Comparison of ENCODE assay signal across 21 cellular contexts in genomic region chr12:65659681-65660080, GRCh38.
DNase-seq lines count a peak whose midpoint lies in the region; ATAC-seq, FAIRE-seq and TF ChIP-seq lines count a peak whose summit lies in the region.
"Had no signal": no experiment of that assay in that cellular context is flagged by ENCODE, and none has a peak within 500 bp of the region (broad histone marks: within the 10 kb centered on the region; RNA-seq: fewer than 3 reads in every experiment).

No MANE protein-coding gene starts in this region.

- no peaks in the 10 kb centered on the region for H3K9me1 ChIP-seq in K562 (ENCODE audit: control insufficient read depth, insufficient read depth, low read length)
- H3K9me1 ChIP-seq in keratinocyte (ENCODE audit: control insufficient read depth, extremely low read depth, insufficient read depth, low read length) = no peaks in the 10 kb centered on the region

- TF ChIP-seq EP300 in K562 (IDR thresholded peaks at IDR 0.05; ENCODE audit: low read length) = no peak

- TF ChIP-seq RAD21 in K562 (CRISPR knock-in tag; conservative IDR thresholded peaks at IDR 0.05 in 1 of 2, IDR thresholded peaks at IDR 0.05 in 1 of 2) = no peak

- H3K27me3 ChIP-seq in breast epithelium (no peaks in the 10 kb centered on the region), K562 (ENCODE audit: control insufficient read depth in 2 of 2, insufficient read depth in 2 of 2, low read length in 2 of 2) (no peaks in the 10 kb centered on the region), keratinocyte (ENCODE audit: control insufficient read depth, extremely low read depth, insufficient read depth, low read length) (no peaks in the 10 kb centered on the region), foreskin keratinocyte (no peaks in the 10 kb centered on the region)

- H3K79me2 ChIP-seq in K562 (ENCODE audit: control insufficient read depth, insufficient read depth, low read length) = no peaks in the 10 kb centered on the region
- H3K79me2 ChIP-seq in keratinocyte (ENCODE audit: control insufficient read depth, insufficient read depth, low read length) = no peaks in the 10 kb centered on the region

- TF ChIP-seq CTCF in MCF 10A (IDR thresholded peaks at IDR 0.05; ENCODE audit: unreplicated experiment) (no peak), breast epithelium (IDR thresholded peaks at IDR 0.05) (no peak), K562 (IDR thresholded peaks at IDR 0.05 in 2 of 3, conservative IDR thresholded peaks at IDR 0.05 in 1 of 3; ENCODE audit: insufficient read depth in 2 of 3, low read depth in 1 of 3, low read length in 3 of 3) (no peak), keratinocyte (optimal IDR thresholded peaks at IDR 0.05 in 1 of 3, IDR thresholded peaks at IDR 0.05 in 1 of 3, conservative IDR thresholded peaks at IDR 0.05 in 1 of 3; ENCODE audit: extremely low read depth in 1 of 3, insufficient read depth in 2 of 3, low read length in 3 of 3) (no peak), foreskin keratinocyte (conservative IDR thresholded peaks at IDR 0.05) (no peak)

- H3K27ac ChIP-seq in breast epithelium = no peak overlapping the region
- no peak overlapping the region for H3K27ac ChIP-seq in K562 (ENCODE audit: extremely low read depth, low read depth, low read length)
- no peak overlapping the region for H3K27ac ChIP-seq in keratinocyte (ENCODE audit: control insufficient read depth, insufficient read depth, low read length)
- no peak overlapping the region for H3K27ac ChIP-seq in foreskin keratinocyte
- H3K27ac ChIP-seq: 22Rv1, A549, C4-2B, GM23248, HL-60 had no signal

- dilution Hi-C loops in keratinocyte (cut with MboI; ENCODE audit: extremely low pct_ligation_motif_present, low sequenced_read_pairs) = no loop called here

- H3K4me3 Mint-ChIP-seq in MCF 10A (ENCODE audit: unreplicated experiment) = no peak overlapping the region
- H3K4me3 Mint-ChIP-seq: CD4-positive, alpha-beta T cell had no signal

- no peak for TF ChIP-seq POLR2A in breast epithelium (IDR thresholded peaks at IDR 0.05)
- no peak for TF ChIP-seq POLR2A in K562 (conservative IDR thresholded peaks at IDR 0.05)

- in situ Hi-C loops in K562 (cut with MboI) = no loop called here

- no peaks in the 10 kb centered on the region for H3K36me3 ChIP-seq in breast epithelium
- no peaks in the 10 kb centered on the region for H3K36me3 ChIP-seq in K562 (ENCODE audit: control insufficient read depth, insufficient read depth, low read length)
- no peaks in the 10 kb centered on the region for H3K36me3 ChIP-seq in keratinocyte (ENCODE audit: control insufficient read depth in 2 of 2, extremely low read depth in 1 of 2, insufficient read depth in 2 of 2, low read length in 2 of 2)
- H3K36me3 ChIP-seq: HAP-1 had no signal

- no peak overlapping the region for H3K4me3 ChIP-seq in breast epithelium
- H3K4me3 ChIP-seq in K562 = no peak overlapping the region
- H3K4me3 ChIP-seq in keratinocyte (ENCODE audit: control insufficient read depth in 2 of 3, extremely low read depth in 1 of 3, insufficient read depth in 2 of 3, low read depth in 1 of 3, low read length in 3 of 3) = no peak overlapping the region
- H3K4me3 ChIP-seq: A549, GM23248, HAP-1 had no signal

- BruUV-seq in MCF 10A (replicated peaks; lab: Mats Ljungman, UMichigan) (no TSS peak), K562 (replicated peaks; lab: Mats Ljungman, UMichigan) (no TSS peak)

- H3K9me3 ChIP-seq in breast epithelium (no peaks in the 10 kb centered on the region), K562 (replicated peaks; ENCODE audit: control insufficient read depth, insufficient read depth, low read depth, low read length) (no peaks in the 10 kb centered on the region), keratinocyte (ENCODE audit: control insufficient read depth, low read depth, low read length) (peaks cover 3% of the 10 kb centered on the region)
- H3K9me3 ChIP-seq: A549, Caco-2, HAP-1 had no signal

- CTCF ChIA-PET in MCF 10A (lab: Yijun Ruan, JAX) = interaction anchor here (1.3 kb wide), 1 partner anchor 58 kb away, joined by 7 read pairs; no protein-coding TSS in a partner anchor
- CTCF ChIA-PET in K562 (lab: Yijun Ruan, JAX; ENCODE audit: low intra/inter-chr PET ratio) = no interaction called here

- DNase-seq in MCF 10A (ENCODE audit: unreplicated experiment) (no peak), breast epithelium (ENCODE audit: low spot score in 2 of 2) (no peak), K562 (ENCODE audit: extremely low read depth in 1 of 4, low spot score in 3 of 4) (peak in 3 of 4 experiments; percentile 19 to 37 (median 22)), keratinocyte (ENCODE audit: low read depth, low spot score) (no peak), urothelium cell line (ENCODE audit: low spot score) (no peak), foreskin keratinocyte (no peak), OCI-M2 (lab: John Stamatoyannopoulos, UW; ENCODE audit: unreplicated experiment) (no peak)
- DNase-seq: AML-193; Caco-2; CD4-positive, alpha-beta T cell; DMS153; DMS79; GDM1; GM23248 had no signal

- no peak; the same call in 2 of the 3 replicates for ATAC-seq in K562
- no peak for ATAC-seq in foreskin keratinocyte
- ATAC-seq in GM21737 (IDR thresholded peaks at IDR 0.05; ENCODE audit: unreplicated experiment) = no peak
- ATAC-seq: A549 had no signal

- POLR2A ChIA-PET in MCF 10A (lab: Yijun Ruan, JAX) (interaction anchor here (0.7 kb wide), 1 partner anchor 487 kb away, joined by 4 read pairs; no protein-coding TSS in a partner anchor), K562 (lab: Yijun Ruan, JAX) (no interaction called here)

- intact Hi-C loops in MCF 10A (cut with micrococcal nuclease) (no loop called here), breast epithelium (cut with DNase I; ENCODE audit: low total_unique reads) (no loop called here), K562 (cut with micrococcal nuclease) (no loop called here)

- H3K27ac Mint-ChIP-seq in MCF 10A (ENCODE audit: low read depth, unreplicated experiment) = peak overlapping the region; percentile 94
- H3K27ac Mint-ChIP-seq: CD4-positive, alpha-beta T cell had no signal

- H3K9ac ChIP-seq in K562 (ENCODE audit: insufficient read depth in 1 of 2, low read depth in 2 of 2, low read length in 2 of 2) (no peak overlapping the region), keratinocyte (ENCODE audit: control insufficient read depth, extremely low read depth, insufficient read depth, low read length) (no peak overlapping the region)
- H3K9ac ChIP-seq: GM23248 had no signal

- peaks cover 6% of the 10 kb centered on the region for H3K36me3 Mint-ChIP-seq in MCF 10A (ENCODE audit: insufficient read depth, unreplicated experiment)

- FAIRE-seq in K562 (lab: Jason Lieb, UNC) (no peak), keratinocyte (lab: Jason Lieb, UNC) (no peak), urothelium cell line (lab: Jason Lieb, UNC) (peak; percentile 48)
- FAIRE-seq: A549, GM12892 had no signal

- H4K20me1 ChIP-seq in K562 (replicated peaks; ENCODE audit: control insufficient read depth, insufficient read depth, low read length) = no peaks in the 10 kb centered on the region
- no peaks in the 10 kb centered on the region for H4K20me1 ChIP-seq in keratinocyte (ENCODE audit: control insufficient read depth, extremely low read depth, insufficient read depth, low read length)

- H3K27me3 Mint-ChIP-seq in MCF 10A (ENCODE audit: insufficient read depth, unreplicated experiment) = no peaks in the 10 kb centered on the region

- 0% methylated on average over 1 of the region's 1 CpG for WGBS in K562 (ENCODE audit: insufficient coverage, low coverage, missing lambda C conversion rate)

- H3K4me1 Mint-ChIP-seq in MCF 10A (ENCODE audit: insufficient read depth, unreplicated experiment) = peaks cover 51% of the 10 kb centered on the region

- H2AFZ ChIP-seq in K562 (ENCODE audit: low read depth, low read length) (peak overlapping the region; percentile 38; the same call in 1 of the 2 replicates), keratinocyte (ENCODE audit: control insufficient read depth, low read length) (peak overlapping the region; percentile 6)
- H2AFZ ChIP-seq: GM23248 had no signal

- H3K4me1 ChIP-seq in breast epithelium = no peaks in the 10 kb centered on the region
- peaks cover 0 to 42% of the 10 kb centered on the region in 2 experiments; a peak in 3 of 5 replicates for H3K4me1 ChIP-seq in K562 (replicated peaks in 1 of 2; ENCODE audit: control insufficient read depth in 2 of 2, insufficient read depth in 2 of 2, low read length in 2 of 2)
- H3K4me1 ChIP-seq in keratinocyte (ENCODE audit: control insufficient read depth, extremely low read depth, insufficient read depth, low read length) = peaks cover 37% of the 10 kb centered on the region
- H3K4me1 ChIP-seq in foreskin keratinocyte = peaks cover 39% of the 10 kb centered on the region
- H3K4me1 ChIP-seq: Caco-2, HAP-1 had no signal

- H3K4me2 ChIP-seq in K562 (ENCODE audit: insufficient read depth, low read length) = no peak overlapping the region
- no peak overlapping the region for H3K4me2 ChIP-seq in keratinocyte (ENCODE audit: control insufficient read depth, extremely low read depth, insufficient read depth, low read depth, low read length)
- H3K4me2 ChIP-seq: A549 had no signal

- peaks cover 13% of the 10 kb centered on the region for H3K9me3 Mint-ChIP-seq in MCF 10A (ENCODE audit: unreplicated experiment)
- H3K9me3 Mint-ChIP-seq: CD4-positive, alpha-beta T cell had no signal

TF ChIP-seq in K562, 482 proteins besides CTCF, POLR2A, EP300 and RAD21 (continues in another document):
- TF ChIP-seq NFE2 (IDR thresholded peaks at IDR 0.05; ENCODE audit: low read depth) = no peak
- no peak for TF ChIP-seq ZNF586 (CRISPR knock-in tag; conservative IDR thresholded peaks at IDR 0.05)
- no peak for TF ChIP-seq CSDE1 (IDR thresholded peaks at IDR 0.05)
- TF ChIP-seq POLR2G (IDR thresholded peaks at IDR 0.05; ENCODE audit: low read depth, low read length) = no peak
- no peak for TF ChIP-seq RFX7 (CRISPR knock-in tag; IDR thresholded peaks at IDR 0.05)
- peak; percentile 64 for TF ChIP-seq MEIS2 (IDR thresholded peaks at IDR 0.05; ENCODE audit: partially characterized antibody)
- TF ChIP-seq KHSRP (IDR thresholded peaks at IDR 0.05) = no peak
- no peak for TF ChIP-seq KLF13 (tag; IDR thresholded peaks at IDR 0.05; ENCODE audit: borderline replicate concordance, low read depth)
- TF ChIP-seq NCOA1 (IDR thresholded peaks at IDR 0.05; ENCODE audit: low read depth) = no peak
- TF ChIP-seq MLLT1 (IDR thresholded peaks at IDR 0.05) = no peak
- TF ChIP-seq ARID1B (IDR thresholded peaks at IDR 0.05) = peak; percentile 44
- TF ChIP-seq ZNF217 (CRISPR knock-in tag; IDR thresholded peaks at IDR 0.05) = no peak

Comparison
In these comparisons a context has a peak if more than half of its experiments do, and no peak if none do; other contexts are left out.
1. DNase-seq: peak in K562 (3 of 4); none in MCF 10A (single experiment), breast epithelium (0 of 2), keratinocyte (single experiment), urothelium cell line (single experiment), foreskin keratinocyte (0 of 2) and OCI-M2 (single experiment).